In genomic region chr2:221073650-221074049, GRCh38 we compare ENCODE assay signal across 18 cellular contexts.
DNase-seq lines count a peak whose midpoint lies in the region; ATAC-seq, FAIRE-seq and TF ChIP-seq lines count a peak whose summit lies in the region.
"Had no signal": no experiment of that assay in that cellular context is flagged by ENCODE, and none has a peak within 500 bp of the region (broad histone marks: within the 10 kb centered on the region; RNA-seq: fewer than 3 reads in every experiment).

No MANE protein-coding gene starts in this region.

- no peak overlapping the region for H3K23ac ChIP-seq in mesenchymal stem cell (ENCODE audit: low read length in 2 of 2)

- H3K27me3 ChIP-seq in bronchial epithelial cell (ENCODE audit: control insufficient read depth, insufficient read depth, low read length) (no peaks in the 10 kb centered on the region), mesenchymal stem cell (ENCODE audit: control insufficient read depth in 1 of 2, insufficient read depth in 1 of 2, low read length in 2 of 2) (no peaks in the 10 kb centered on the region)
- H3K27me3 ChIP-seq: BLaER1 treated with 17β-estradiol and CSF1 and Interleukin-3, amounts not matched to agents 10 nM and 100 nM had no signal

- no peak overlapping the region for H2BK12ac ChIP-seq in mesenchymal stem cell (ENCODE audit: low read length in 2 of 2)

- no peak overlapping the region for H3K14ac ChIP-seq in mesenchymal stem cell (ENCODE audit: low read length in 2 of 2)

- H3K18ac ChIP-seq in mesenchymal stem cell (ENCODE audit: low read depth in 1 of 2, low read length in 2 of 2) = no peak overlapping the region

- no peaks in the 10 kb centered on the region for H3K4me1 ChIP-seq in mesenchymal stem cell (ENCODE audit: control insufficient read depth, insufficient read depth, low read depth, low read length)
- H3K4me1 ChIP-seq: BLaER1 treated with 17β-estradiol and CSF1 and Interleukin-3, amounts not matched to agents 10 nM and 100 nM had no signal

- H3K9ac ChIP-seq in mesenchymal stem cell (ENCODE audit: low read length) = no peak overlapping the region
- H3K9ac ChIP-seq: BLaER1 treated with 17β-estradiol and CSF1 and Interleukin-3, amounts not matched to agents 10 nM and 100 nM had no signal

- WGBS in mesenchymal stem cell = 98% methylated on average over 2 of the region's 2 CpGs

- no peak overlapping the region for H3K4ac ChIP-seq in mesenchymal stem cell (ENCODE audit: low read depth in 1 of 2, low read length in 2 of 2)

- H3K27ac ChIP-seq in mesenchymal stem cell (ENCODE audit: low read length, poor library complexity, severe bottlenecking) = no peak overlapping the region
- H3K27ac ChIP-seq: 22Rv1; BLaER1 treated with 17β-estradiol and CSF1 and Interleukin-3, amounts not matched to agents 10 nM and 100 nM had no signal

- peak; percentile 47 for FAIRE-seq in bronchial epithelial cell (lab: Jason Lieb, UNC)
- FAIRE-seq: HTR-8/SVneo had no signal

- DNase-seq in Right ventricle myocardium inferior (ENCODE audit: missing footprints) (no peak), cardiac septum (ENCODE audit: low spot score) (no peak), bronchial epithelial cell (ENCODE audit: low read depth) (no peak), left cardiac atrium (no peak), mesenchymal stem cell (no peak)
- DNase-seq: Calu3; CD8-positive, alpha-beta T cell; DMS79 treated with DMSO at 0.1 percent for 48 hours; GF-D8; GOT3; H7; HFFc6 had no signal

- intact Hi-C loops in Right ventricle myocardium inferior (cut with DNase I) = no loop called here
- intact Hi-C loops in cardiac septum (cut with DNase I) = loop anchor here (1.0 to 10.0 kb wide), 3 partner anchors 31 to 389 kb away; no protein-coding TSS in a partner anchor
- intact Hi-C loops in left cardiac atrium (cut with DNase I) = loop anchor here in 1 of 2 donors (1.0 to 10.0 kb wide), 3 partner anchors 31 to 501 kb away; partner anchors contain the start of gene EPHA4

- H3K4me3 ChIP-seq in bronchial epithelial cell (ENCODE audit: low read depth, low read length) (no peak overlapping the region), mesenchymal stem cell (ENCODE audit: insufficient read depth in 1 of 2, low read depth in 1 of 2, low read length in 2 of 2) (no peak overlapping the region)
- H3K4me3 ChIP-seq: BLaER1 treated with 17β-estradiol and CSF1 and Interleukin-3, amounts not matched to agents 10 nM and 100 nM had no signal

- TF ChIP-seq CTCF in bronchial epithelial cell (IDR thresholded peaks at IDR 0.05; ENCODE audit: insufficient read depth, low read length, severe bottlenecking) = no peak

- peak overlapping the region; percentile 74 for H2AK5ac ChIP-seq in mesenchymal stem cell (ENCODE audit: low read length, severe bottlenecking)

- H3K4me2 ChIP-seq in mesenchymal stem cell (ENCODE audit: low read length, poor library complexity, severe bottlenecking) = no peak overlapping the region
- H3K4me2 ChIP-seq: BLaER1 treated with 17β-estradiol and CSF1 and Interleukin-3, amounts not matched to agents 10 nM and 100 nM had no signal

- no peak overlapping the region for H2BK15ac ChIP-seq in mesenchymal stem cell (ENCODE audit: low read depth, poor library complexity, severe bottlenecking)

- H4K91ac ChIP-seq in mesenchymal stem cell (ENCODE audit: low read length) = no peak overlapping the region

- no peak overlapping the region for H2BK120ac ChIP-seq in mesenchymal stem cell (ENCODE audit: low read depth, low read length)

- H2BK5ac ChIP-seq in mesenchymal stem cell (ENCODE audit: low read depth, low read length, poor library complexity, severe bottlenecking) = no peak overlapping the region

- no peaks in the 10 kb centered on the region for H3K36me3 ChIP-seq in bronchial epithelial cell (ENCODE audit: control insufficient read depth, insufficient read depth, low read length)
- no peaks in the 10 kb centered on the region for H3K36me3 ChIP-seq in mesenchymal stem cell (ENCODE audit: control insufficient read depth in 1 of 2, insufficient read depth in 2 of 2, low read depth in 1 of 2, low read length in 2 of 2)
- H3K36me3 ChIP-seq: BLaER1 treated with 17β-estradiol and CSF1 and Interleukin-3, amounts not matched to agents 10 nM and 100 nM had no signal

- H3K79me1 ChIP-seq in mesenchymal stem cell (replicated peaks; ENCODE audit: low read length, poor library complexity, severe bottlenecking) = no peaks in the 10 kb centered on the region

- no peak overlapping the region for H4K8ac ChIP-seq in mesenchymal stem cell (ENCODE audit: low read length)

- no peak overlapping the region for H2AFZ ChIP-seq in mesenchymal stem cell (ENCODE audit: low read depth, low read length)

- peak; percentile 94 for ATAC-seq in Right ventricle myocardium inferior
- ATAC-seq in left cardiac atrium = peak; percentile 94 to 95
- no peak for ATAC-seq in HG03045 (IDR thresholded peaks at IDR 0.05; ENCODE audit: unreplicated experiment)
- no peak for ATAC-seq in GM18519 (IDR thresholded peaks at IDR 0.05; ENCODE audit: low FRiP score, unreplicated experiment)
- ATAC-seq: CD8-positive, alpha-beta T cell; HCT116 had no signal

- peaks cover 3% of the 10 kb centered on the region for H3K9me3 ChIP-seq in mesenchymal stem cell (ENCODE audit: control insufficient read depth, low read length)

Comparison
In these comparisons a context has a peak if more than half of its experiments do, and no peak if none do; other contexts are left out.
1. ATAC-seq: peak in Right ventricle myocardium inferior (single experiment) and left cardiac atrium (2 of 2); none in HG03045 (single experiment) and GM18519 (single experiment).